Comparison of ENCODE assay signal across 13 cellular contexts in the genomic region with DNA sequence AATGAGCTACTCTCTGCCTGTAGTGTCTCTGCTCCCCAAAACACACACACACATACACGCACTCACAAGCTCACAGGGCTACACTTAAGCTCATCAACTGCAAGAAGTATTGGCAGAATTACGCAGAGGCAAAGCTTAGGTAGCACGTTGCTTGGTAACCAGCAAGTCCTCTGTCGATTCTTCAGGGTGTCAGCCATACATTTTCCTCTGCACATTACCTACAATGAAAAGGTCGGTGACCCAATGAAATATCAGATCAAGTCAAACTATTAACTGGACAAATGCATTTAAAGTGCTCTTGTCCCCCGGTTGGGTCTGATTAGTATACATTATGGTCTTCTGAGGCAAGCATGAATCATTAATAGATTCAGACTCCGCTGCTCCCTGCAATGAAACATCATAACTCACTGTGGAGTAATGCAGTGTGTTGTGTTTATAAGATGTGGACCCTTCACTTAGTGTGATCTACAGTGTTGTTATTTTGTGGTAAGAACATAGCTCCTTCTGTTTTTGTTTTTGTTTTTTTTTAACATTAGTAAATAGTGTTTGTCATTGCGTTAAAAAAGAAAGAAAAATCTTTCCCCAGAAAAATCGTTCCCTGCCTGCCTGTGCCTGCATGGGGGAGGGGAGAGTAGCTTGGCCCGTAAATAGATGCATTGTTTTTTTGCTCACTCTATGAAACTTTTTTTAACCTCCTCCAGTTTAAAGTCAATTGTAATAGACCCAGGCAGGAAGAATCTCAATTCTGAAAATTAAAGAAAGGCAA.
DNase-seq lines count a peak whose midpoint lies in the region; TF ChIP-seq lines count a peak whose summit lies in the region.
"Had no signal": no experiment of that assay in that cellular context is flagged by ENCODE, and none has a peak within 500 bp of the region (broad histone marks: within the 10 kb centered on the region; RNA-seq: fewer than 3 reads in every experiment).

No MANE protein-coding gene starts in this region.

- H3K9me3 ChIP-seq in H9 (ENCODE audit: control insufficient read depth, low read depth, low read length) (no peaks in the 10 kb centered on the region), tibial nerve (no peaks in the 10 kb centered on the region)

- no peak overlapping the region for H3K14ac ChIP-seq in H9 (ENCODE audit: insufficient read depth, low read length)

- no peaks in the 10 kb centered on the region for H3K79me2 ChIP-seq in H9 (ENCODE audit: insufficient read depth, low read length)

- no peaks in the 10 kb centered on the region for H3K27me3 Mint-ChIP-seq in H9 (ENCODE audit: low read depth)

- no peak overlapping the region for H4K5ac ChIP-seq in H9 (ENCODE audit: insufficient read length, low read depth, low read length)

- peaks cover 4% of the 10 kb centered on the region; the same call in 1 of the 2 replicates for H3K4me1 ChIP-seq in H9 (ENCODE audit: insufficient read depth, low read length)
- peaks cover 0 to 25% (median 5%) of the 10 kb centered on the region in 4 donors for H3K4me1 ChIP-seq in tibial nerve

- no CpG with 5 or more reads among the region's 10 CpGs for WGBS in H9 (ENCODE audit: extremely low coverage, insufficient read length, low lambda C conversion rate)
- 40 to 45% methylated on average over 10 of the region's 10 CpGs for WGBS in tibial nerve, 2 donors

- H3K4ac ChIP-seq in H9 (ENCODE audit: low read depth, low read length), result no peak overlapping the region

- no peak overlapping the region for H3K4me3 Mint-ChIP-seq in H9
- H3K4me3 Mint-ChIP-seq: effector memory CD8-positive, alpha-beta T cell had no signal

- no peak overlapping the region for H3K9ac ChIP-seq in H9 (ENCODE audit: extremely low read depth, insufficient read length, low read length)

- H3K27ac Mint-ChIP-seq in H9, result peak overlapping the region in 2 of 3 experiments; percentile 5 to 27; a peak in 3 of 7 replicates
- H3K27ac Mint-ChIP-seq: effector memory CD8-positive, alpha-beta T cell had no signal

- H4K20me1 ChIP-seq in H9 (ENCODE audit: control insufficient read depth, insufficient read depth, insufficient read length), result no peaks in the 10 kb centered on the region

- no peak overlapping the region for H3K56ac ChIP-seq in H9 (ENCODE audit: insufficient read length, low read depth, low read length)

- no peaks in the 10 kb centered on the region for H3K9me3 Mint-ChIP-seq in H9

- no peak overlapping the region for H2BK120ac ChIP-seq in H9 (ENCODE audit: low read depth, low read length, poor library complexity, severe bottlenecking)

- H3K27me3 ChIP-seq in H9 (ENCODE audit: insufficient read depth, low read length), result no peaks in the 10 kb centered on the region
- no peaks in the 10 kb centered on the region for H3K27me3 ChIP-seq in tibial nerve

- H3K18ac ChIP-seq in H9 (ENCODE audit: insufficient read length, low read depth, low read length), result no peak overlapping the region

- H3K36me3 ChIP-seq in tibial nerve, result no peaks in the 10 kb centered on the region

- no peak for TF ChIP-seq EP300 in tibial nerve (IDR thresholded peaks at IDR 0.05)

- no peak for TF ChIP-seq POLR2A in tibial nerve (IDR thresholded peaks at IDR 0.05)

- H3K79me1 ChIP-seq in H9 (ENCODE audit: insufficient read depth, low read depth, low read length, poor library complexity, severe bottlenecking), result no peaks in the 10 kb centered on the region

- H2BK20ac ChIP-seq in H9 (ENCODE audit: low read depth, low read length, poor library complexity, severe bottlenecking), result no peak overlapping the region

- DNase-seq in H9 (no peak), NCI-H748 treated with DMSO at 0.1 percent for 48 hours (lab: John Stamatoyannopoulos, UW) (peak; percentile 17), globus pallidus (ENCODE audit: low spot score) (peak; percentile 82), retinal pigment epithelial cell (ENCODE audit: low read depth) (no peak), germinal center (ENCODE audit: low spot score) (no peak), dermis blood vessel endothelial cell (no peak), tibial nerve (ENCODE audit: low spot score in 2 of 2) (no peak), DMS79 (lab: John Stamatoyannopoulos, UW) (no peak)
- DNase-seq: activated CD8-positive, alpha-beta memory T cell treated with anti-CD3 and anti-CD28 coated beads, Interleukin-2, amount 50 U/mL, for 4 hours; amniotic stem cell; effector memory CD8-positive, alpha-beta T cell; NCI-H2081 treated with DMSO at 0.1 percent for 48 hours; stimulated activated CD8-positive, alpha-beta memory T cell treated with anti-CD3 and anti-CD28 coated beads, Interleukin-4, amount 100 ng/mL, for 48 hours had no signal

- no peak overlapping the region for H2AK5ac ChIP-seq in H9 (ENCODE audit: insufficient read length, low read length)

- H2AFZ ChIP-seq in H9 (ENCODE audit: low read length), result no peak overlapping the region

- no peaks in the 10 kb centered on the region for H3K23me2 ChIP-seq in H9 (ENCODE audit: insufficient read length, low read depth, low read length, poor library complexity, severe bottlenecking)

- no peak overlapping the region for H3T11ph ChIP-seq in H9 (ENCODE audit: low read length)

- TF ChIP-seq CTCF in H9 (conservative IDR thresholded peaks at IDR 0.05) (no peak), retinal pigment epithelial cell (conservative IDR thresholded peaks at IDR 0.05; ENCODE audit: low read depth, low read length) (no peak), tibial nerve (IDR thresholded peaks at IDR 0.05) (no peak)

- no peak overlapping the region for H4K8ac ChIP-seq in H9 (replicated peaks; ENCODE audit: insufficient read length, low read depth, low read length)

- H4K91ac ChIP-seq in H9 (ENCODE audit: insufficient read length, low read depth, low read length), result no peak overlapping the region

- peaks cover 28 to 45% of the 10 kb centered on the region in 2 experiments for H3K4me1 Mint-ChIP-seq in H9

- no peak overlapping the region for H2BK12ac ChIP-seq in H9 (ENCODE audit: insufficient read length, low read depth, low read length)

- H3K23ac ChIP-seq in H9 (ENCODE audit: insufficient read length, low read depth, low read length), result no peak overlapping the region

- H3K4me3 ChIP-seq in retinal pigment epithelial cell (ENCODE audit: low read length), result peak overlapping the region; percentile 5
- H3K4me3 ChIP-seq in tibial nerve, result no peak overlapping the region

- no peaks in the 10 kb centered on the region for H3K36me3 Mint-ChIP-seq in H9 (ENCODE audit: insufficient read depth in 1 of 3, low read depth in 3 of 3)

- H3K27ac ChIP-seq in H9 (ENCODE audit: insufficient read length, low read depth, low read length) (no peak overlapping the region), tibial nerve (peak overlapping the region in 2 of 4 donors; percentile 20 to 40)

- H2BK5ac ChIP-seq in H9 (ENCODE audit: insufficient read length, low read length), result no peak overlapping the region

- no peak overlapping the region for H3K4me2 ChIP-seq in H9 (ENCODE audit: insufficient read depth, insufficient read length, low read length)

- H2BK15ac ChIP-seq in H9 (ENCODE audit: low read depth, low read length), result no peak overlapping the region

Comparison
In these comparisons a context has a peak if more than half of its experiments do, and no peak if none do; other contexts are left out.
1. DNase-seq: peak in NCI-H748 treated with DMSO at 0.1 percent for 48 hours (single experiment) and globus pallidus (single experiment); none in H9 (single experiment), retinal pigment epithelial cell (single experiment), germinal center (single experiment), dermis blood vessel endothelial cell (single experiment), tibial nerve (0 of 2) and DMS79 (single experiment).